23 cellular contexts compared by ENCODE assay signal in genomic region chr4:88730811-88731210, GRCh38.
"Had no signal": no experiment of that assay in that cellular context is flagged by ENCODE, and none has a peak within 500 bp of the region (broad histone marks: within the 10 kb centered on the region; RNA-seq: fewer than 3 reads in every experiment).

No MANE protein-coding gene starts in this region.

- H3K36me3 ChIP-seq: prostate gland had no signal

- H3K27ac Mint-ChIP-seq: memory B cell, nephron, type B pancreatic cell had no signal

- H3K4me3 ChIP-seq: hepatocyte, lung, prostate gland, right atrium auricular region, smooth muscle cell, stomach, testis, tibial artery had no signal

- H3K4me3 Mint-ChIP-seq: memory B cell, nephron, type B pancreatic cell had no signal

- H3K9me3 Mint-ChIP-seq: memory B cell, nephron, type B pancreatic cell had no signal

- ATAC-seq: left lobe of liver, sciatic nerve had no signal

- H3K4me1 Mint-ChIP-seq: memory B cell had no signal

- H3K27ac ChIP-seq: hepatocyte, prostate gland, right atrium auricular region, stomach, testis, tibial artery had no signal

- H3K4me2 ChIP-seq: hepatocyte, smooth muscle cell had no signal

- DNase-seq: cortex of kidney; head of caudate nucleus; kidney; nucleus accumbens; stimulated activated CD4-positive, alpha-beta T cell treated with anti-CD3 and anti-CD28 coated beads, Interleukin-12 subunit alpha, Interleukin-12 subunit beta, amount 100 ng/mL, for 4 hours; stimulated activated CD4-positive, alpha-beta T cell treated with anti-CD3 and anti-CD28 coated beads, Interleukin-1b, Interleukin-23, amount 100 ng/mL, for 48 hours; stimulated activated CD4-positive, alpha-beta T cell treated with anti-CD3 and anti-CD28 coated beads, Interleukin-4, amount 100 ng/mL, for 1 hour; stimulated activated CD8-positive, alpha-beta memory T cell treated with anti-CD3 and anti-CD28 coated beads, Interleukin-4, amount 100 ng/mL, for 48 hours; stimulated activated naive CD4-positive, alpha-beta T cell treated with Interleukin-2 at 50 U/mL for 16 hours; stomach; testis; tibial artery had no signal

- H3K4me1 ChIP-seq: prostate gland had no signal

- H3K9me3 ChIP-seq: prostate gland, right atrium auricular region, stomach, testis, tibial artery had no signal

- H3K27me3 Mint-ChIP-seq: memory B cell, type B pancreatic cell had no signal

- H2AFZ ChIP-seq: hepatocyte had no signal

- H3K27me3 ChIP-seq: hepatocyte, right atrium auricular region, stomach, testis, tibial artery had no signal

- FAIRE-seq: frontal cortex, kidney had no signal

- H3K79me2 ChIP-seq: hepatocyte had no signal
